8 cellular contexts compared by ENCODE assay signal in the genomic region with DNA sequence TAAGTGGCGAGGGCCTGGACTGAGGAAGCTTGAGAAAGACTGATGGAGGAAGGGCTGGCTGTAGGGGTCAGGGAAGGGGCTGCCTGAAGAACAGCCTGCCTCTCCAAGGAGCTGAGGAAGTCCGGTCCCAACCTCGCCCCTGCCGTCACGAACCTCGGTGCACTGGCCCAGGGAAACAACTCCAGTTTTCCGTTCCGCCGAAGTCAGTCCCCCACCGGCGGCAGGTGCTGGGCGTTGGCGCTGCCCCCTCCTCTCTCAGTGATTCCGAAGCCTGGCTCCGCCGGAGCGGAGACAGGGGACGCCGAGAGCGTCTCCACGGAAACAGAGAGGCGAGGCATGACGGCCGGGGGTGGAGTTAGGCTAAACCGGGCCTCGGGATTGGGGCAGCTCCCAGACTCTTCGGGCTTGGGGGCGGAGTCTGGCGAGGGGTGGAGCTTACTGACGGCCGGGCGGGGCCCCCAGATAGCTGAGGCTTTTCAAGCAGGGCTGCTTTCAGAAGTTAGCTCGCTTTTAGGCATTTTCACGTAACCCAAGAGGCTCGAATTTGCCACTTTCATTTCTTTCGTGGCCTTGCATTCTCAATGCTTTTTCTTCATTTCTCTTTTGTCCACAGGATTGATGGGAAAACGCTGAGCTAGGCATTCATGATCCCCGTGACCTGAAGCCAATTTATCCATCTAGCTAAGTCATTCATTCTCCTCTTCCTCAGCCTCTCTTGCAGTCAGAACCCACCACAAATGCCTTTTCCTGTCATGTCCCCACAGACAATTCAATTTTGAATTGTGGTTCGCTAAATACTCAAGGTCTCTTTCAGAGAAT. TPM values are rescaled to one million over a fixed set of nuclear protein-coding genes. Genes with fewer than 3 reads are reported as not detected.
DNase-seq lines count a peak whose midpoint lies in the region; ATAC-seq and TF ChIP-seq lines count a peak whose summit lies in the region.

Gene TTC29, minus strand, starts transcription at position 309 of the 819 bp plus-strand sequence. CDS start 5,969 bp downstream, outside the sequence.

- TF ChIP-seq CTCF in heart left ventricle (IDR thresholded peaks at IDR 0.05) (no peak), tibial nerve (IDR thresholded peaks at IDR 0.05) (no peak)

- H3K9ac ChIP-seq in adipocyte (ENCODE audit: low read length) (peak within 1 kb of the TSS; percentile 65), trophoblast cell (ENCODE audit: low read length) (no peak within 1 kb of the TSS)

- no peak for TF ChIP-seq EP300 in tibial nerve (IDR thresholded peaks at IDR 0.05)

- H3K9me3 ChIP-seq in adipocyte (ENCODE audit: control insufficient read depth, low read length) (peaks cover under 1% of the 10 kb centered on the region), heart left ventricle (no peaks in the 10 kb centered on the region), trophoblast cell (ENCODE audit: insufficient read depth, low read depth, low read length) (no peaks in the 10 kb centered on the region), tibial nerve (no peaks in the 10 kb centered on the region)

- TF ChIP-seq POLR2A in heart left ventricle (IDR thresholded peaks at IDR 0.05) (no peak), tibial nerve (IDR thresholded peaks at IDR 0.05) (no peak)

- peak; percentile 97 for DNase-seq in GM03348 (ENCODE audit: low spot score)
- peak; percentile 96 for DNase-seq in HEK293T (ENCODE audit: extremely low spot score)
- peak; percentile 67 for DNase-seq in MV-4-11 (lab: John Stamatoyannopoulos, UW)
- peak; percentile 2 to 53 for DNase-seq in SW 1271 (lab: John Stamatoyannopoulos, UW)
- DNase-seq in adipocyte (ENCODE audit: low read depth) = peak; percentile 98
- DNase-seq in heart left ventricle = peak; percentile 87 to 92 (median 92)
- DNase-seq in trophoblast cell = peak; percentile 86 to 91
- peak; percentile 84 to 87 for DNase-seq in tibial nerve (ENCODE audit: low spot score in 2 of 2)

- no peaks in the 10 kb centered on the region for H3K79me2 ChIP-seq in trophoblast cell (ENCODE audit: control insufficient read depth, insufficient read depth, low read length, poor library complexity)

- H3K4me2 ChIP-seq in trophoblast cell (ENCODE audit: low read length) = peak within 1 kb of the TSS; percentile 76

- H2AFZ ChIP-seq in trophoblast cell (ENCODE audit: insufficient read depth, low read length, poor library complexity) = peak within 1 kb of the TSS; percentile 63

- H4K91ac ChIP-seq in trophoblast cell (ENCODE audit: low read depth, low read length) = no peak within 1 kb of the TSS

- POLR2A ChIA-PET in HEK293T (lab: Yijun Ruan, JAX) = interaction anchor here (1.0 kb wide), 1 partner anchor 672 kb away, joined by 3 read pairs; the partner anchor contains the start of gene TMEM184C

- H2BK12ac ChIP-seq in trophoblast cell (ENCODE audit: low read length) = no peak within 1 kb of the TSS

- H3K4me3 ChIP-seq in adipocyte (ENCODE audit: low read length) = peak within 1 kb of the TSS; percentile 82
- peak within 1 kb of the TSS in 11 of 12 donors; percentile 31 to 66 (median 53) for H3K4me3 ChIP-seq in heart left ventricle
- peak within 1 kb of the TSS; percentile 76 for H3K4me3 ChIP-seq in trophoblast cell (ENCODE audit: low read depth, low read length)
- peak within 1 kb of the TSS; percentile 30 to 63 (median 42) for H3K4me3 ChIP-seq in tibial nerve

- H4K12ac ChIP-seq in trophoblast cell (ENCODE audit: low read depth, low read length) = no peak within 1 kb of the TSS

- H3K36me3 ChIP-seq in adipocyte (ENCODE audit: control insufficient read depth, insufficient read depth, low read length, severe bottlenecking) (no peaks in the 10 kb centered on the region), heart left ventricle (no peaks in the 10 kb centered on the region), trophoblast cell (ENCODE audit: control insufficient read depth in 1 of 2, insufficient read depth in 2 of 2, low read length in 2 of 2) (no peaks in the 10 kb centered on the region), tibial nerve (no peaks in the 10 kb centered on the region)

- H3K4me1 ChIP-seq in adipocyte (ENCODE audit: control insufficient read depth, insufficient read depth, low read length) (peaks cover 5% of the 10 kb centered on the region), heart left ventricle (peaks cover 0 to 18% (median 10%) of the 10 kb centered on the region in 12 donors), trophoblast cell (ENCODE audit: control insufficient read depth in 1 of 2, insufficient read depth in 2 of 2, low read length in 2 of 2) (peaks cover 0 to 3% of the 10 kb centered on the region in 2 experiments), tibial nerve (peaks cover 0 to 20% (median 10%) of the 10 kb centered on the region in 4 donors)

- H3K18ac ChIP-seq in trophoblast cell (ENCODE audit: low read length) = no peak within 1 kb of the TSS

- H3K23ac ChIP-seq in trophoblast cell (ENCODE audit: low read length) = no peak within 1 kb of the TSS

- no peak within 1 kb of the TSS for H2BK5ac ChIP-seq in trophoblast cell (ENCODE audit: low read depth, low read length, poor library complexity)

- no peak within 1 kb of the TSS for H2AK5ac ChIP-seq in trophoblast cell (ENCODE audit: low read length)

- intact Hi-C loops in heart left ventricle (cut with DNase I) = no loop called here

- no peak within 1 kb of the TSS for H3K4ac ChIP-seq in trophoblast cell (ENCODE audit: low read depth, low read length)

- ATAC-seq in heart left ventricle = peak; percentile 98 to 100 (median 100)

- H4K8ac ChIP-seq in trophoblast cell (ENCODE audit: low read depth, low read length) = no peak within 1 kb of the TSS

- H3K14ac ChIP-seq in trophoblast cell (ENCODE audit: low read length) = no peak within 1 kb of the TSS

- CTCF ChIA-PET in HEK293T (lab: Yijun Ruan, JAX) = no interaction called here

- no peaks in the 10 kb centered on the region for H3K79me1 ChIP-seq in trophoblast cell (ENCODE audit: low read length)

- H3K27me3 ChIP-seq in adipocyte (replicated peaks; ENCODE audit: control insufficient read depth, insufficient read depth, low read length) (peaks cover 16% of the 10 kb centered on the region), heart left ventricle (peaks cover 0 to 22% (median 0%) of the 10 kb centered on the region in 9 donors), trophoblast cell (ENCODE audit: insufficient read depth, low read length) (no peaks in the 10 kb centered on the region), tibial nerve (no peaks in the 10 kb centered on the region)

- 1 to 2% (median 1%) methylated on average over 14 to 39 of the region's 39 CpGs for WGBS in heart left ventricle, 4 donors
- WGBS in trophoblast cell (ENCODE audit: extremely low coverage, insufficient coverage, insufficient read length) = no CpG with 5 or more reads among the region's 39 CpGs
- WGBS in tibial nerve, 2 donors = 1% methylated on average over 27 to 39 of the region's 39 CpGs

- no peak within 1 kb of the TSS for H3K27ac ChIP-seq in heart left ventricle
- no peak within 1 kb of the TSS for H3K27ac ChIP-seq in trophoblast cell (ENCODE audit: low read depth, low read length)
- H3K27ac ChIP-seq in tibial nerve = peak within 1 kb of the TSS in 1 of 4 donors; percentile 20

- H2BK120ac ChIP-seq in trophoblast cell (ENCODE audit: insufficient read depth, low read length, poor library complexity) = no peak within 1 kb of the TSS

TF ChIP-seq in HEK293T, 16 proteins besides CTCF, POLR2A, EP300 and RAD21:
- TF ChIP-seq L3MBTL2 (conservative IDR thresholded peaks at IDR 0.05) (no peak), FOXK2 (IDR thresholded peaks at IDR 0.05) (no peak), NFRKB (IDR thresholded peaks at IDR 0.05) (no peak), SUZ12 (IDR thresholded peaks at IDR 0.05) (no peak), BHLHE40 (IDR thresholded peaks at IDR 0.05; ENCODE audit: borderline replicate concordance) (no peak), LEF1 (IDR thresholded peaks at IDR 0.05; ENCODE audit: borderline replicate concordance) (no peak), HDGF (IDR thresholded peaks at IDR 0.05; ENCODE audit: borderline replicate concordance) (no peak), FOXA1 (IDR thresholded peaks at IDR 0.05) (no peak), ELF4 (IDR thresholded peaks at IDR 0.05) (no peak), TARDBP (IDR thresholded peaks at IDR 0.05) (no peak), ARNT (IDR thresholded peaks at IDR 0.05) (no peak), SP1 (IDR thresholded peaks at IDR 0.05) (no peak)
- TF ChIP-seq, protein P1, sequence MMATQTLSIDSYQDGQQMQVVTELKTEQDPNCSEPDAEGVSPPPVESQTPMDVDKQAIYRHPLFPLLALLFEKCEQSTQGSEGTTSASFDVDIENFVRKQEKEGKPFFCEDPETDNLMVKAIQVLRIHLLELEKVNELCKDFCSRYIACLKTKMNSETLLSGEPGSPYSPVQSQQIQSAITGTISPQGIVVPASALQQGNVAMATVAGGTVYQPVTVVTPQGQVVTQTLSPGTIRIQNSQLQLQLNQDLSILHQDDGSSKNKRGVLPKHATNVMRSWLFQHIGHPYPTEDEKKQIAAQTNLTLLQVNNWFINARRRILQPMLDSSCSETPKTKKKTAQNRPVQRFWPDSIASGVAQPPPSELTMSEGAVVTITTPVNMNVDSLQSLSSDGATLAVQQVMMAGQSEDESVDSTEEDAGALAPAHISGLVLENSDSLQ (IDR thresholded peaks at IDR 0.05) = no peak

RNA-seq across cellular contexts. Expression of gene TTC29, which starts in this region (rescaled TPM):
- under 1 TPM in 2 of 9 donors, not detected in 7; 0.14 to 0.20 TPM for total RNA-seq in heart left ventricle
- polyA plus RNA-seq in heart left ventricle = under 1 TPM in 1 of 2 donors, not detected in 1; 0.04 TPM
- 0.47 and 0.49 TPM in 2 replicates for polyA plus RNA-seq in trophoblast cell (2013)
- not detected for total RNA-seq in tibial nerve

Comparison
In these comparisons a context has a peak if more than half of its experiments do, and no peak if none do; other contexts are left out.
1. Peak in DNase-seq, ATAC-seq and H3K4me3 ChIP-seq in heart left ventricle; RNA of the gene not detected or under 1 TPM.
2. Peak in DNase-seq and H3K4me3 ChIP-seq in tibial nerve; RNA of the gene not detected or under 1 TPM.
3. DNase-seq: peak in every context shown above with its lines; median percentile 98 in adipocyte; 97 in GM03348; 96 in HEK293T; 92 in heart left ventricle; 88 in trophoblast cell; 86 in tibial nerve; 67 in MV-4-11; 28 in SW 1271.